Comparison of ENCODE assay signal across 8 cellular contexts in genomic region chr16:49620158-49620867, GRCh38.
DNase-seq lines count a peak whose midpoint lies in the region; ATAC-seq and TF ChIP-seq lines count a peak whose summit lies in the region.

No MANE protein-coding gene starts in this region.

- no peak overlapping the region for H3K4me3 Mint-ChIP-seq in T-cell
- no peak overlapping the region for H3K4me3 Mint-ChIP-seq in activated CD8-positive, alpha-beta T cell treated with anti-CD3 and anti-CD28 coated beads for 36 hours

- H3K9ac ChIP-seq in adipocyte (ENCODE audit: low read length) = peak overlapping the region; percentile 68
- no peak overlapping the region for H3K9ac ChIP-seq in rectal smooth muscle tissue (ENCODE audit: low read length)

- H3K27me3 Mint-ChIP-seq in T-cell = no peaks in the 10 kb centered on the region
- no peaks in the 10 kb centered on the region for H3K27me3 Mint-ChIP-seq in activated CD8-positive, alpha-beta T cell treated with anti-CD3 and anti-CD28 coated beads for 36 hours

- no peaks in the 10 kb centered on the region for H3K4me1 Mint-ChIP-seq in T-cell
- no peaks in the 10 kb centered on the region for H3K4me1 Mint-ChIP-seq in activated CD8-positive, alpha-beta T cell treated with anti-CD3 and anti-CD28 coated beads for 36 hours (ENCODE audit: low read depth)

- no peak overlapping the region for H3K27ac Mint-ChIP-seq in T-cell
- H3K27ac Mint-ChIP-seq in activated CD8-positive, alpha-beta T cell treated with anti-CD3 and anti-CD28 coated beads for 36 hours = no peak overlapping the region

- ATAC-seq in left ventricle myocardium superior = peak; percentile 90
- ATAC-seq in T-cell (replicated peaks in 1 of 4) = no peak
- ATAC-seq in activated CD8-positive, alpha-beta T cell treated with anti-CD3 and anti-CD28 coated beads for 36 hours = no peak

- intact Hi-C loops in left ventricle myocardium superior (cut with micrococcal nuclease) = no loop called here
- intact Hi-C loops in activated CD8-positive, alpha-beta T cell treated with anti-CD3 and anti-CD28 coated beads for 36 hours (cut with micrococcal nuclease) = no loop called here

- H3K9me3 Mint-ChIP-seq in T-cell = no peaks in the 10 kb centered on the region
- no peaks in the 10 kb centered on the region for H3K9me3 Mint-ChIP-seq in activated CD8-positive, alpha-beta T cell treated with anti-CD3 and anti-CD28 coated beads for 36 hours

- H3K36me3 ChIP-seq in adipocyte (ENCODE audit: control insufficient read depth, insufficient read depth, low read length, severe bottlenecking) (no peaks in the 10 kb centered on the region), rectal smooth muscle tissue (ENCODE audit: control insufficient read depth, insufficient read depth, low read length) (no peaks in the 10 kb centered on the region)

- H3K36me3 Mint-ChIP-seq in T-cell = no peaks in the 10 kb centered on the region
- H3K36me3 Mint-ChIP-seq in activated CD8-positive, alpha-beta T cell treated with anti-CD3 and anti-CD28 coated beads for 36 hours (ENCODE audit: low read depth) = no peaks in the 10 kb centered on the region

- H3K4me3 ChIP-seq in adipocyte (ENCODE audit: low read length) (peak overlapping the region; percentile 13), rectal smooth muscle tissue (ENCODE audit: low read length) (no peak overlapping the region)

- no peaks in the 10 kb centered on the region for H3K9me3 ChIP-seq in adipocyte (ENCODE audit: control insufficient read depth, low read length)

- H3K27ac ChIP-seq in rectal smooth muscle tissue (ENCODE audit: low read depth, low read length) = peak overlapping the region; percentile 78

- DNase-seq in EL (peak; percentile 85), adipocyte (ENCODE audit: low read depth) (peak; percentile 93), left ventricle myocardium superior (peak; percentile 92), NCI-H146 treated with DMSO at 0.1 percent for 48 hours (lab: John Stamatoyannopoulos, UW; ENCODE audit: unreplicated experiment) (no peak), T-cell (no peak)
- no peak for DNase-seq in activated CD8-positive, alpha-beta T cell treated with anti-CD3 and anti-CD28 coated beads for 36 hours
- DNase-seq in activated T-cell treated with anti-CD3 and anti-CD28 coated beads, Interleukin-2, amount 50 U/mL, for 1 hour = no peak

- H3K4me1 ChIP-seq in adipocyte (ENCODE audit: control insufficient read depth, insufficient read depth, low read length) (peaks cover 25% of the 10 kb centered on the region), rectal smooth muscle tissue (ENCODE audit: control insufficient read depth, insufficient read depth, low read length) (peaks cover 16% of the 10 kb centered on the region)

- CTCF ChIA-PET in T-cell (lab: Charles Lee) = no interaction called here
- CTCF ChIA-PET in activated CD8-positive, alpha-beta T cell treated with anti-CD3 and anti-CD28 coated beads for 36 hours (lab: Charles Lee) = no interaction called here

- H3K27me3 ChIP-seq in adipocyte (replicated peaks; ENCODE audit: control insufficient read depth, insufficient read depth, low read length) = no peaks in the 10 kb centered on the region
- H3K27me3 ChIP-seq in rectal smooth muscle tissue (ENCODE audit: control insufficient read depth, insufficient read depth, low read length) = no peaks in the 10 kb centered on the region

- TF ChIP-seq CTCF in activated CD8-positive, alpha-beta T cell treated with anti-CD3 and anti-CD28 coated beads for 36 hours (IDR thresholded peaks at IDR 0.05) = no peak

- POLR2A ChIA-PET in T-cell (lab: Charles Lee) = no interaction called here
- POLR2A ChIA-PET in activated CD8-positive, alpha-beta T cell treated with anti-CD3 and anti-CD28 coated beads for 36 hours (lab: Charles Lee) = no interaction called here

Comparison
In these comparisons a context has a peak if more than half of its experiments do, and no peak if none do; other contexts are left out.
1. DNase-seq: peak in EL (single experiment), adipocyte (single experiment) and left ventricle myocardium superior (single experiment); none in NCI-H146 treated with DMSO at 0.1 percent for 48 hours (single experiment), T-cell (0 of 34), activated CD8-positive, alpha-beta T cell treated with anti-CD3 and anti-CD28 coated beads for 36 hours (single experiment) and activated T-cell treated with anti-CD3 and anti-CD28 coated beads, Interleukin-2, amount 50 U/mL, for 1 hour (single experiment).